In genomic region chr12:41899577-41899976, GRCh38 we compare ENCODE assay signal across 34 cellular contexts.
DNase-seq lines count a peak whose midpoint lies in the region; ATAC-seq, FAIRE-seq and TF ChIP-seq lines count a peak whose summit lies in the region.
"Had no signal": no experiment of that assay in that cellular context is flagged by ENCODE, and none has a peak within 500 bp of the region (broad histone marks: within the 10 kb centered on the region; RNA-seq: fewer than 3 reads in every experiment).

No MANE protein-coding gene starts in this region.

- no peak overlapping the region for H3K14ac ChIP-seq in IMR-90 (replicated peaks; ENCODE audit: low read depth, low read length)

- H3K9me3 ChIP-seq in HepG2 (ENCODE audit: low read length) (no peaks in the 10 kb centered on the region), right lobe of liver (peaks cover 0 to 3% (median 0%) of the 10 kb centered on the region in 4 donors), A549 (no peaks in the 10 kb centered on the region), IMR-90 (ENCODE audit: control insufficient read depth, insufficient read depth, low read length) (no peaks in the 10 kb centered on the region), K562 (replicated peaks; ENCODE audit: control insufficient read depth, insufficient read depth, low read depth, low read length) (no peaks in the 10 kb centered on the region), transverse colon (no peaks in the 10 kb centered on the region), left ventricle myocardium inferior (replicated peaks) (peaks cover 12% of the 10 kb centered on the region)
- H3K9me3 ChIP-seq: BE2C, BLaER1, Caco-2 had no signal

- no peak for TF ChIP-seq EP300 in HepG2 (IDR thresholded peaks at IDR 0.05; ENCODE audit: low read depth in 2 of 2, low read length in 2 of 2)
- no peak for TF ChIP-seq EP300 in HepG2 (CRISPR knock-in tag; IDR thresholded peaks at IDR 0.05; ENCODE audit: borderline replicate concordance)
- no peak for TF ChIP-seq EP300 in A549 (IDR thresholded peaks at IDR 0.05)
- no peak for TF ChIP-seq EP300 in K562 (IDR thresholded peaks at IDR 0.05; ENCODE audit: low read length)
- TF ChIP-seq EP300 in transverse colon (IDR thresholded peaks at IDR 0.05; ENCODE audit: low read depth), result no peak

- H3K4me1 ChIP-seq in HepG2 (ENCODE audit: insufficient read depth, low read length) (no peaks in the 10 kb centered on the region), right lobe of liver (no peaks in the 10 kb centered on the region), A549 (no peaks in the 10 kb centered on the region), IMR-90 (ENCODE audit: control insufficient read depth, insufficient read depth, low read length) (no peaks in the 10 kb centered on the region), K562 (replicated peaks in 1 of 2; ENCODE audit: control insufficient read depth in 2 of 2, insufficient read depth in 2 of 2, low read length in 2 of 2) (no peaks in the 10 kb centered on the region), transverse colon (no peaks in the 10 kb centered on the region), left ventricle myocardium inferior (no peaks in the 10 kb centered on the region)
- H3K4me1 ChIP-seq: BE2C; BLaER1; BLaER1 treated with 17β-estradiol and CSF1 and Interleukin-3, amounts not matched to agents 10 nM and 100 nM; Caco-2 had no signal

- H2BK20ac ChIP-seq in IMR-90 (ENCODE audit: low read depth, low read length), result no peak overlapping the region

- dilution Hi-C loops in IMR-90 (cut with HindIII; ENCODE audit: low sequenced_read_pairs, unreplicated experiment), result no loop called here

- TF ChIP-seq CTCF in HepG2 (CRISPR knock-in tag; IDR thresholded peaks at IDR 0.05) (no peak), right lobe of liver (IDR thresholded peaks at IDR 0.05) (no peak), A549 (IDR thresholded peaks at IDR 0.05) (no peak), IMR-90 (conservative IDR thresholded peaks at IDR 0.05; ENCODE audit: low read depth, low read length) (no peak), K562 (IDR thresholded peaks at IDR 0.05 in 2 of 3, conservative IDR thresholded peaks at IDR 0.05 in 1 of 3; ENCODE audit: insufficient read depth in 2 of 3, low read depth in 1 of 3, low read length in 3 of 3) (no peak), transverse colon (IDR thresholded peaks at IDR 0.05) (no peak), left ventricle myocardium inferior (IDR thresholded peaks at IDR 0.05; ENCODE audit: borderline replicate concordance) (no peak)

- no peak overlapping the region for H2AK5ac ChIP-seq in IMR-90 (ENCODE audit: low read depth, low read length)

- BruUV-seq in HepG2 (replicated peaks; lab: Mats Ljungman, UMichigan) (no TSS peak), IMR-90 (replicated peaks; lab: Mats Ljungman, UMichigan) (no TSS peak), K562 (replicated peaks; lab: Mats Ljungman, UMichigan) (no TSS peak)

- H3K27me3 ChIP-seq in HepG2 (ENCODE audit: control insufficient read depth in 1 of 2, insufficient read depth in 2 of 2, low read length in 2 of 2), result no peaks in the 10 kb centered on the region
- no peaks in the 10 kb centered on the region for H3K27me3 ChIP-seq in right lobe of liver
- H3K27me3 ChIP-seq in IMR-90 (ENCODE audit: control insufficient read depth, insufficient read depth, low read length), result no peaks in the 10 kb centered on the region
- no peaks in the 10 kb centered on the region for H3K27me3 ChIP-seq in K562 (ENCODE audit: control insufficient read depth in 2 of 2, insufficient read depth in 2 of 2, low read length in 2 of 2)
- H3K27me3 ChIP-seq in transverse colon, result no peaks in the 10 kb centered on the region
- no peaks in the 10 kb centered on the region for H3K27me3 ChIP-seq in left ventricle myocardium inferior (ENCODE audit: low read depth)
- H3K27me3 ChIP-seq: BE2C; BLaER1; BLaER1 treated with 17β-estradiol and CSF1 and Interleukin-3, amounts not matched to agents 10 nM and 100 nM had no signal

- H3K4me2 ChIP-seq in HepG2 (ENCODE audit: low read depth, low read length) (no peak overlapping the region), A549 (no peak overlapping the region), IMR-90 (ENCODE audit: low read depth, low read length) (no peak overlapping the region), K562 (ENCODE audit: insufficient read depth, low read length) (no peak overlapping the region)
- H3K4me2 ChIP-seq: BLaER1; BLaER1 treated with 17β-estradiol and CSF1 and Interleukin-3, amounts not matched to agents 10 nM and 100 nM had no signal

- no peak overlapping the region for H3K56ac ChIP-seq in IMR-90 (ENCODE audit: extremely low read depth, insufficient read depth, low read length)

- POLR2A ChIA-PET in HepG2 (lab: Yijun Ruan, JAX), result no interaction called here
- POLR2A ChIA-PET in A549 (lab: Yijun Ruan, JAX), result no interaction called here
- POLR2A ChIA-PET in IMR-90 (lab: Charles Lee; ENCODE audit: unreplicated experiment), result no interaction called here
- POLR2A ChIA-PET in K562 (lab: Yijun Ruan, JAX), result no interaction called here

- no peak overlapping the region for H4K8ac ChIP-seq in IMR-90 (ENCODE audit: low read depth in 2 of 2, low read length in 2 of 2)

- no peak overlapping the region for H2BK15ac ChIP-seq in IMR-90 (ENCODE audit: low read depth, low read length)

- H3K36me3 ChIP-seq in HepG2 (replicated peaks in 1 of 2; ENCODE audit: control insufficient read depth in 1 of 2, insufficient read depth in 2 of 2, low read length in 2 of 2), result no peaks in the 10 kb centered on the region
- no peaks in the 10 kb centered on the region for H3K36me3 ChIP-seq in right lobe of liver
- no peaks in the 10 kb centered on the region for H3K36me3 ChIP-seq in IMR-90 (ENCODE audit: control insufficient read depth, insufficient read depth, low read length)
- H3K36me3 ChIP-seq in K562 (ENCODE audit: control insufficient read depth, insufficient read depth, low read length), result no peaks in the 10 kb centered on the region
- H3K36me3 ChIP-seq in transverse colon, result no peaks in the 10 kb centered on the region
- no peaks in the 10 kb centered on the region for H3K36me3 ChIP-seq in left ventricle myocardium inferior
- H3K36me3 ChIP-seq: BE2C; BLaER1; BLaER1 treated with 17β-estradiol and CSF1 and Interleukin-3, amounts not matched to agents 10 nM and 100 nM had no signal

- ATAC-seq in HepG2 (no peak), right lobe of liver (no peak), A549 (no peak), IMR-90 (ENCODE audit: low read depth) (no peak), K562 (no peak)
- ATAC-seq: CD8-positive, alpha-beta T cell had no signal

- 0% methylated on average over 1 of the region's 1 CpG for WGBS in HepG2 (ENCODE audit: low lambda C conversion rate)
- 89% methylated on average over 1 of the region's 1 CpG for WGBS in right lobe of liver (ENCODE audit: insufficient coverage, low coverage, low lambda C conversion rate, missing lambda C conversion rate)
- 75% methylated on average over 1 of the region's 1 CpG for WGBS in A549 (ENCODE audit: missing lambda C conversion rate)
- WGBS in IMR-90 (ENCODE audit: extremely low coverage in 2 of 2, insufficient read length in 1 of 2), 2 experiments, result no CpG with 5 or more reads among the region's 1 CpG
- 0% methylated on average over 1 of the region's 1 CpG for WGBS in K562 (ENCODE audit: insufficient coverage, low coverage, missing lambda C conversion rate)
- WGBS in transverse colon (ENCODE audit: low coverage in 1 of 2), 2 donors, result 76 to 94% methylated on average over 1 of the region's 1 CpG

- no peak overlapping the region for H2AFZ ChIP-seq in HepG2 (ENCODE audit: low read length)
- H2AFZ ChIP-seq in IMR-90 (replicated peaks; ENCODE audit: low read length, poor library complexity), result no peak overlapping the region
- H2AFZ ChIP-seq in K562 (ENCODE audit: low read depth, low read length), result no peak overlapping the region

- CTCF ChIA-PET in HepG2 (lab: Yijun Ruan, JAX; ENCODE audit: low intra/inter-chr PET ratio, low total read pairs), result no interaction called here
- CTCF ChIA-PET in A549 (lab: Yijun Ruan, JAX), result interaction anchor here (0.7 kb wide), 1 partner anchor 48 kb away, joined by 3 read pairs; no protein-coding TSS in a partner anchor
- CTCF ChIA-PET in IMR-90 (lab: Yijun Ruan, JAX), result interaction anchor here (1.2 kb wide), 1 partner anchor 46 kb away, joined by 3 read pairs; no protein-coding TSS in a partner anchor
- CTCF ChIA-PET in K562 (lab: Yijun Ruan, JAX; ENCODE audit: low intra/inter-chr PET ratio), result no interaction called here

- no peaks in the 10 kb centered on the region for H3K79me1 ChIP-seq in IMR-90 (ENCODE audit: low read depth in 1 of 2, low read length in 2 of 2)

- H4K20me1 ChIP-seq in HepG2 (ENCODE audit: insufficient read depth, low read length) (no peaks in the 10 kb centered on the region), IMR-90 (ENCODE audit: insufficient read depth, low read length) (no peaks in the 10 kb centered on the region), K562 (replicated peaks; ENCODE audit: control insufficient read depth, insufficient read depth, low read length) (no peaks in the 10 kb centered on the region)
- H4K20me1 ChIP-seq: BLaER1; BLaER1 treated with 17β-estradiol and CSF1 and Interleukin-3, amounts not matched to agents 10 nM and 100 nM had no signal

- H2BK120ac ChIP-seq in IMR-90 (ENCODE audit: low read depth, low read length), result no peak overlapping the region

- no peak for TF ChIP-seq POLR2A in HepG2 (IDR thresholded peaks at IDR 0.05; ENCODE audit: insufficient read depth in 1 of 2, low read depth in 2 of 2, low read length in 2 of 2)
- no peak for TF ChIP-seq POLR2A in right lobe of liver (IDR thresholded peaks at IDR 0.05)
- no peak for TF ChIP-seq POLR2A in A549 (IDR thresholded peaks at IDR 0.05; ENCODE audit: low read length)
- no peak for TF ChIP-seq POLR2A in IMR-90 (IDR thresholded peaks at IDR 0.05; ENCODE audit: low read depth, low read length)
- TF ChIP-seq POLR2A in K562 (conservative IDR thresholded peaks at IDR 0.05), result no peak
- no peak for TF ChIP-seq POLR2A in transverse colon (IDR thresholded peaks at IDR 0.05)

- no peak for FAIRE-seq in HepG2 (lab: Jason Lieb, UNC)
- FAIRE-seq in A549 (lab: Jason Lieb, UNC), result no peak
- FAIRE-seq in K562 (lab: Jason Lieb, UNC), result no peak
- FAIRE-seq: A204.1, D721Med had no signal

- no peak overlapping the region for H2BK5ac ChIP-seq in IMR-90 (ENCODE audit: low read depth, low read length, poor library complexity, severe bottlenecking)

- H4K5ac ChIP-seq in IMR-90 (ENCODE audit: low read depth, low read length), result no peak overlapping the region

- H3K4me3 ChIP-seq in HepG2 (replicated peaks in 1 of 3; ENCODE audit: insufficient read depth in 1 of 3, low read depth in 2 of 3, low read length in 3 of 3) (no peak overlapping the region), right lobe of liver (no peak overlapping the region), A549 (no peak overlapping the region), IMR-90 (ENCODE audit: insufficient read depth, low read depth, low read length) (no peak overlapping the region), K562 (no peak overlapping the region), transverse colon (no peak overlapping the region), left ventricle myocardium inferior (no peak overlapping the region)
- H3K4me3 ChIP-seq: BLaER1; BLaER1 treated with 17β-estradiol and CSF1 and Interleukin-3, amounts not matched to agents 10 nM and 100 nM had no signal

- intact Hi-C loops in HepG2 (cut with micrococcal nuclease; ENCODE audit: unreplicated experiment), result no loop called here
- intact Hi-C loops in right lobe of liver (cut with DNase I), result no loop called here
- intact Hi-C loops in IMR-90 (cut with micrococcal nuclease), result no loop called here
- intact Hi-C loops in K562 (cut with micrococcal nuclease), result no loop called here
- intact Hi-C loops in transverse colon (cut with DNase I; ENCODE audit: low total_unique reads), result no loop called here
- intact Hi-C loops in left ventricle myocardium inferior (cut with micrococcal nuclease), result no loop called here

- H3K4ac ChIP-seq in IMR-90 (ENCODE audit: low read depth, low read length), result no peak overlapping the region

- H3K23ac ChIP-seq in IMR-90 (ENCODE audit: low read depth, low read length), result no peak overlapping the region

- no peak overlapping the region for H3K27ac ChIP-seq in HepG2 (ENCODE audit: extremely low read length, insufficient read depth, low read length)
- no peak overlapping the region for H3K27ac ChIP-seq in right lobe of liver
- H3K27ac ChIP-seq in A549, result no peak overlapping the region
- no peak overlapping the region for H3K27ac ChIP-seq in IMR-90 (ENCODE audit: insufficient read depth, low read length)
- H3K27ac ChIP-seq in K562 (ENCODE audit: extremely low read depth, low read depth, low read length), result no peak overlapping the region
- no peak overlapping the region for H3K27ac ChIP-seq in transverse colon
- no peak overlapping the region for H3K27ac ChIP-seq in left ventricle myocardium inferior (replicated peaks)
- H3K27ac ChIP-seq: 22Rv1; BLaER1; BLaER1 treated with 17β-estradiol and CSF1 and Interleukin-3, amounts not matched to agents 10 nM and 100 nM; C4-2B had no signal

- no peaks in the 10 kb centered on the region for H3K79me2 ChIP-seq in HepG2 (ENCODE audit: insufficient read depth, low read length)
- H3K79me2 ChIP-seq in K562 (ENCODE audit: control insufficient read depth, insufficient read depth, low read length), result no peaks in the 10 kb centered on the region

- DNase-seq in HepG2 (ENCODE audit: low spot score), result no peak
- DNase-seq in right lobe of liver, result no peak
- DNase-seq in A549 (ENCODE audit: low read depth in 1 of 2, low spot score in 1 of 2), result no peak
- DNase-seq in IMR-90, result no peak
- DNase-seq in K562 (ENCODE audit: extremely low read depth in 1 of 4, low spot score in 3 of 4), result no peak
- DNase-seq in amniotic stem cell (lab: John Stamatoyannopoulos, UW), result no peak
- DNase-seq in transverse colon, result no peak
- no peak for DNase-seq in left ventricle myocardium inferior
- DNase-seq: 8988T; ACHN; AML-193; BE2C; C1 segment of cervical spinal cord; Caco-2; Calu3; CD4-positive, alpha-beta memory T cell; CD4-positive, alpha-beta T cell; CD4-positive, CD25-positive, alpha-beta regulatory T cell; CD8-positive, alpha-beta memory T cell; CD8-positive, alpha-beta T cell; COR-L47; DMS 273 treated with DMSO at 0.1 percent for 48 hours; DMS153; DMS53; DMS79; DMS79 treated with DMSO at 0.1 percent for 48 hours; DND-41; EL had no signal

- in situ Hi-C loops in HepG2 (cut with HindIII; ENCODE audit: extremely low pct_ligation_motif_present, low pct_unique_long_range_greater_than_20kb), result no loop called here
- in situ Hi-C loops in IMR-90 (cut with MboI; ENCODE audit: low sequenced_read_pairs), result no loop called here
- in situ Hi-C loops in K562 (cut with MboI), result no loop called here
- in situ Hi-C loops in transverse colon (cut with MboI; ENCODE audit: low pct_ligation_motif_present in 1 of 4, low pct_unique_long_range_greater_than_20kb in 1 of 4, low sequenced_read_pairs in 3 of 4), result no loop called here

- H2AK9ac ChIP-seq in IMR-90 (replicated peaks; ENCODE audit: low read depth, low read length, poor library complexity), result no peak overlapping the region

- H3K18ac ChIP-seq in IMR-90 (ENCODE audit: low read depth, low read length), result no peak overlapping the region

- TF ChIP-seq RAD21 in HepG2 (CRISPR knock-in tag; IDR thresholded peaks at IDR 0.05) (no peak), A549 (conservative IDR thresholded peaks at IDR 0.05 in 1 of 2, IDR thresholded peaks at IDR 0.05 in 1 of 2) (no peak), IMR-90 (IDR thresholded peaks at IDR 0.05; ENCODE audit: low read length) (no peak), K562 (CRISPR knock-in tag; conservative IDR thresholded peaks at IDR 0.05 in 1 of 2, IDR thresholded peaks at IDR 0.05 in 1 of 2) (no peak)

- H3K9ac ChIP-seq in HepG2 (ENCODE audit: insufficient read depth, low read depth, low read length), result no peak overlapping the region
- no peak overlapping the region for H3K9ac ChIP-seq in IMR-90 (ENCODE audit: low read depth, low read length)
- no peak overlapping the region for H3K9ac ChIP-seq in K562 (ENCODE audit: insufficient read depth in 1 of 2, low read depth in 2 of 2, low read length in 2 of 2)
- H3K9ac ChIP-seq: BLaER1; BLaER1 treated with 17β-estradiol and CSF1 and Interleukin-3, amounts not matched to agents 10 nM and 100 nM had no signal

- no peak overlapping the region for H4K91ac ChIP-seq in IMR-90 (ENCODE audit: insufficient read depth, low read depth, low read length)

- H3K9me1 ChIP-seq in IMR-90 (ENCODE audit: insufficient read depth, low read length) (no peaks in the 10 kb centered on the region), K562 (ENCODE audit: control insufficient read depth, insufficient read depth, low read length) (no peaks in the 10 kb centered on the region)

Comparison
In these comparisons a context has a peak if more than half of its experiments do, and no peak if none do; other contexts are left out.
1. CTCF ChIA-PET loops: an anchor here in A549 (0.7 kb wide) and IMR-90 (1.2 kb wide); none called in HepG2 and K562.
2. Of the 241 proteins assayed by ChIP-seq in both HepG2 and K562: peak only in HepG2: none; only in K562: MAFG and NFE2; in both: none; in neither: 239.